In the genomic region with DNA sequence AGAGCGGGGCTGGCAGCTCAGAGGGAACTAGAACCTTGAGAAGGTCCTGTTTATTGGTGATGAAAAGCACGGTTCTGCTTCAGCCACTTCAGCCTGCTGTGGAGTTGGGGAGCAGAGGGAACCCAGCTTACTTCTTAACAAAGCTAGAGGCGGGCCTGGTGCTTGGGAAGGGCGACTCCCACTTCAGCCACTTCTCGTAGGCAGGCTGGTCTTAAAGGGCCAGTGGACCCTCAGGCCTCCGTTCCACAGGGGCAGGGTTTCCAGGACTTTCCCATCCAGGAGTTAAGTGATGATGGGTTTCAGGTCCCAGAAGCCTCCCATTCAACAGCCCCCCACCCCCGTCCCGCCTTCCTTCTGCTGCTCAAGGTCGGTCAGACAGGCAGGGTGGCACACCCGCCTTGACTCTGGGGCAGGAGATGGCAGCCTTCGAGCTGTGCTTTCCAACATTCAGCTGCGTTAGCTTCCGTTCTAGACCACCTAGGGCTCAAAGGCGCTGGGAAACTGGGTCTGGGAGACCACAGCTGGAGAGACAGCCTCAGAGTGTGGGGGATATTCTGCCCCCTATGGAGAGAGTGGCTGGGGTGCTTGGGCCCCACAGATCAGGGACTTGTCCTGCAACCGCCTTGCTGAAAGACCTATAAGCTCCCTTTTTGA, we compare ENCODE assay signal across 9 cellular contexts. TPM values are rescaled to one million over a fixed set of nuclear protein-coding genes. Genes with fewer than 3 reads are reported as not detected.
DNase-seq lines count a peak whose midpoint lies in the region; FAIRE-seq and TF ChIP-seq lines count a peak whose summit lies in the region.
"Had no signal": no experiment of that assay in that cellular context is flagged by ENCODE, and none has a peak within 500 bp of the region (broad histone marks: within the 10 kb centered on the region; RNA-seq: fewer than 3 reads in every experiment).

No MANE protein-coding gene starts in this region.

- H3K9me1 ChIP-seq in endothelial cell of umbilical vein (replicated peaks; ENCODE audit: control insufficient read depth, extremely low read depth, insufficient read depth, low read length) = no peaks in the 10 kb centered on the region

- dilution Hi-C loops in endothelial cell of umbilical vein (cut with MboI; ENCODE audit: extremely low pct_ligation_motif_present, low sequenced_read_pairs) = no loop called here

- H3K27ac ChIP-seq in endothelial cell of umbilical vein (ENCODE audit: insufficient read depth, low read depth, low read length) (no peak overlapping the region), transverse colon (peak overlapping the region in 3 of 4 donors; percentile 5 to 17 (median 6))

- no peak overlapping the region for H3K4me3 ChIP-seq in endothelial cell of umbilical vein (replicated peaks in 1 of 3; ENCODE audit: insufficient read depth in 1 of 3, low read depth in 1 of 3, low read length in 3 of 3)
- H3K4me3 ChIP-seq in transverse colon = no peak overlapping the region

- no peaks in the 10 kb centered on the region for H4K20me1 ChIP-seq in endothelial cell of umbilical vein (replicated peaks; ENCODE audit: control insufficient read depth, extremely low read depth, insufficient read depth, low read length)

- CTCF ChIA-PET in MCF 10A (lab: Yijun Ruan, JAX) (interaction anchor here (0.9 to 1.5 kb wide), 3 partner anchors 111 to 443 kb away, joined by 3 to 5 read pairs (median 4); no protein-coding TSS in a partner anchor), endothelial cell of umbilical vein (lab: Charles Lee) (interaction anchor here (0.6 to 1.3 kb wide), 4 partner anchors 14 to 76 kb away, joined by 3 to 4 read pairs (median 3); no protein-coding TSS in a partner anchor)

- DNase-seq in T47D (ENCODE audit: low read depth in 1 of 2, low spot score in 1 of 2) (peak; percentile 34 to 86), MCF 10A (ENCODE audit: unreplicated experiment) (no peak), RPMI7951 (ENCODE audit: low read depth) (peak; percentile 39), endothelial cell of umbilical vein (ENCODE audit: low read depth, low spot score) (no peak), transverse colon (no peak), DMS153 treated with DMSO at 0.1 percent for 48 hours (lab: John Stamatoyannopoulos, UW; ENCODE audit: unreplicated experiment) (no peak), cortex of kidney (lab: John Stamatoyannopoulos, UW) (no peak), NCI-H1417 treated with DMSO at 0.1 percent for 48 hours (lab: John Stamatoyannopoulos, UW) (no peak)
- DNase-seq: effector CD4-positive, alpha-beta T cell had no signal

- TF ChIP-seq POLR2A in endothelial cell of umbilical vein (IDR thresholded peaks at IDR 0.05; ENCODE audit: low read depth, low read length) = no peak
- no peak for TF ChIP-seq POLR2A in transverse colon (IDR thresholded peaks at IDR 0.05)

- no TSS peak for BruUV-seq in MCF 10A (replicated peaks; lab: Mats Ljungman, UMichigan)
- BruUV-seq in endothelial cell of umbilical vein (replicated peaks; lab: Mats Ljungman, UMichigan) = no TSS peak

- H3K9ac ChIP-seq in endothelial cell of umbilical vein (replicated peaks; ENCODE audit: extremely low read depth, insufficient read depth, low read length) = no peak overlapping the region

- no peak overlapping the region for H2AFZ ChIP-seq in endothelial cell of umbilical vein (ENCODE audit: low read depth, low read length)

- no peaks in the 10 kb centered on the region for H3K4me1 Mint-ChIP-seq in MCF 10A (ENCODE audit: insufficient read depth, unreplicated experiment)

- H3K27me3 ChIP-seq in endothelial cell of umbilical vein (ENCODE audit: control insufficient read depth in 2 of 2, insufficient read depth in 2 of 2, low read length in 2 of 2) (peaks cover 65 to 69% of the 10 kb centered on the region in 2 experiments), transverse colon (peaks cover 89% of the 10 kb centered on the region)

- intact Hi-C loops in MCF 10A (cut with micrococcal nuclease) = no loop called here
- intact Hi-C loops in endothelial cell of umbilical vein (cut with micrococcal nuclease) = no loop called here
- intact Hi-C loops in transverse colon (cut with DNase I; ENCODE audit: low total_unique reads) = no loop called here

- no peaks in the 10 kb centered on the region for H3K9me3 Mint-ChIP-seq in MCF 10A (ENCODE audit: unreplicated experiment)

- no peak overlapping the region for H3K4me3 Mint-ChIP-seq in MCF 10A (ENCODE audit: unreplicated experiment)

- H3K36me3 ChIP-seq in endothelial cell of umbilical vein (ENCODE audit: control insufficient read depth in 2 of 2, extremely low read depth in 1 of 2, insufficient read depth in 2 of 2, low read length in 2 of 2) (no peaks in the 10 kb centered on the region), transverse colon (no peaks in the 10 kb centered on the region)

- H3K27me3 Mint-ChIP-seq in MCF 10A (ENCODE audit: insufficient read depth, unreplicated experiment) = peaks cover 35% of the 10 kb centered on the region

- in situ Hi-C loops in T47D (cut with HindIII; ENCODE audit: low pct_unique_long_range_greater_than_20kb, low sequenced_read_pairs) (no loop called here), transverse colon (cut with MboI; ENCODE audit: low pct_ligation_motif_present in 1 of 4, low pct_unique_long_range_greater_than_20kb in 1 of 4, low sequenced_read_pairs in 3 of 4) (loop anchor here in 2 of 4 donors (25.0 kb wide), 1 partner anchor 111 kb away; no protein-coding TSS in a partner anchor)

- POLR2A ChIA-PET in MCF 10A (lab: Yijun Ruan, JAX) (interaction anchor here (0.9 kb wide), 2 partner anchors 9 to 10 kb away, joined by 3 read pairs; no protein-coding TSS in a partner anchor), endothelial cell of umbilical vein (lab: Charles Lee) (interaction anchor here (0.7 kb wide), 2 partner anchors 12 to 614 kb away, joined by 3 to 7 read pairs; no protein-coding TSS in a partner anchor)

- no peak overlapping the region for H3K4me2 ChIP-seq in endothelial cell of umbilical vein (ENCODE audit: insufficient read depth, low read length)

- H3K9me3 ChIP-seq in endothelial cell of umbilical vein (replicated peaks; ENCODE audit: control insufficient read depth, insufficient read depth, low read length) (no peaks in the 10 kb centered on the region), transverse colon (no peaks in the 10 kb centered on the region)

- no peak for TF ChIP-seq EP300 in transverse colon (IDR thresholded peaks at IDR 0.05; ENCODE audit: low read depth)

- TF ChIP-seq CTCF in MCF 10A (IDR thresholded peaks at IDR 0.05; ENCODE audit: unreplicated experiment) (no peak), endothelial cell of umbilical vein (IDR thresholded peaks at IDR 0.05; ENCODE audit: extremely low read depth in 1 of 2, insufficient read depth in 1 of 2, low read depth in 1 of 2, low read length in 2 of 2) (no peak), transverse colon (IDR thresholded peaks at IDR 0.05) (no peak)

- no peak overlapping the region for H3K27ac Mint-ChIP-seq in MCF 10A (ENCODE audit: low read depth, unreplicated experiment)

- H3K4me1 ChIP-seq in endothelial cell of umbilical vein (ENCODE audit: control insufficient read depth, extremely low read depth, insufficient read depth, low read length) (no peaks in the 10 kb centered on the region), transverse colon (peaks cover 3 to 45% (median 23%) of the 10 kb centered on the region in 4 donors)

- no peaks in the 10 kb centered on the region for H3K79me2 ChIP-seq in endothelial cell of umbilical vein (ENCODE audit: control insufficient read depth, insufficient read depth, low read length)

- FAIRE-seq in endothelial cell of umbilical vein (lab: Jason Lieb, UNC) = no peak

- 14 to 22% methylated on average over 2 to 15 of the region's 15 CpGs for WGBS in transverse colon (ENCODE audit: low coverage in 1 of 2), 2 donors

- H3K36me3 Mint-ChIP-seq in MCF 10A (ENCODE audit: insufficient read depth, unreplicated experiment) = no peaks in the 10 kb centered on the region

TF ChIP-seq in endothelial cell of umbilical vein, 7 proteins besides CTCF, POLR2A, EP300 and RAD21:
- no peak for TF ChIP-seq MAX (IDR thresholded peaks at IDR 0.05; ENCODE audit: insufficient read depth, insufficient read length)
- peak; percentile 69 for TF ChIP-seq EZH2 (IDR thresholded peaks at IDR 0.05; ENCODE audit: borderline replicate concordance, low read depth, low read length, severe bottlenecking)
TF ChIP-seq in endothelial cell of umbilical vein: peak in this region for 1.

RNA-seq across cellular contexts. Expression of gene RUNX3, which starts 3.4 kb away (rescaled TPM):
- total RNA-seq in MCF 10A (2022) (not detected in 2 replicates), endothelial cell of umbilical vein (not detected in 2 replicates), transverse colon (1 to 10 TPM; 1.5 to 4.8 (median 3.4) TPM)
- 9.5 and 10.4 TPM in 2 replicates for total RNA-seq in RPMI7951 (2014; rRNA removed; shearing (Covaris generic))
- not detected in 2 replicates for polyA plus RNA-seq in endothelial cell of umbilical vein
- not detected in 2 replicates for polyA plus RNA-seq in endothelial cell of umbilical vein (2011; cell fraction: cytosol; rRNA removed)
- not detected in 2 replicates for polyA plus RNA-seq in endothelial cell of umbilical vein (2011; cell fraction: nucleus; rRNA removed)
- polyA plus RNA-seq in endothelial cell of umbilical vein (2012) = not detected in 2 replicates
- polyA minus RNA-seq in endothelial cell of umbilical vein = not detected in 2 replicates
- polyA minus RNA-seq in endothelial cell of umbilical vein (2011; cell fraction: cytosol; rRNA and poly(A)+ RNA removed) = not detected
- polyA minus RNA-seq in endothelial cell of umbilical vein (2011; cell fraction: nucleus; rRNA and poly(A)+ RNA removed) = not detected in 2 replicates

Comparison
In these comparisons a context has a peak if more than half of its experiments do, and no peak if none do; other contexts are left out.
1. DNase-seq: peak in T47D (2 of 2) and RPMI7951 (single experiment); none in MCF 10A (single experiment), endothelial cell of umbilical vein (single experiment), transverse colon (single experiment), DMS153 treated with DMSO at 0.1 percent for 48 hours (single experiment), cortex of kidney (single experiment) and NCI-H1417 treated with DMSO at 0.1 percent for 48 hours (single experiment).